9 cellular contexts compared by ENCODE assay signal in genomic region chr12:62210422-62210821, GRCh38. TPM values are rescaled to one million over a fixed set of nuclear protein-coding genes. Genes with fewer than 3 reads are reported as not detected.
DNase-seq lines count a peak whose midpoint lies in the region; ATAC-seq and TF ChIP-seq lines count a peak whose summit lies in the region.
"Had no signal": no experiment of that assay in that cellular context is flagged by ENCODE, and none has a peak within 500 bp of the region (broad histone marks: within the 10 kb centered on the region; RNA-seq: fewer than 3 reads in every experiment).

No MANE protein-coding gene starts in this region.

- H3K9me3 ChIP-seq in right lobe of liver, result no peaks in the 10 kb centered on the region

- peaks cover 3% of the 10 kb centered on the region for H3K9me3 Mint-ChIP-seq in type B pancreatic cell

- H3K4me3 ChIP-seq in brain microvascular endothelial cell (ENCODE audit: low read depth, low read length) (no peak overlapping the region), right lobe of liver (no peak overlapping the region)

- H3K4me1 ChIP-seq in right lobe of liver, result no peaks in the 10 kb centered on the region

- H3K27me3 ChIP-seq in brain microvascular endothelial cell (replicated peaks) (no peaks in the 10 kb centered on the region), right lobe of liver (no peaks in the 10 kb centered on the region)

- POLR2A ChIA-PET in RWPE1 (lab: Yijun Ruan, JAX; ENCODE audit: low non-redundant PET), result no interaction called here

- H3K27ac ChIP-seq in RWPE1, result no peak overlapping the region
- no peak overlapping the region for H3K27ac ChIP-seq in brain microvascular endothelial cell
- H3K27ac ChIP-seq in right lobe of liver, result no peak overlapping the region

- H3K36me3 ChIP-seq in brain microvascular endothelial cell (replicated peaks) (no peaks in the 10 kb centered on the region), right lobe of liver (no peaks in the 10 kb centered on the region)

- H3K4me3 Mint-ChIP-seq in type B pancreatic cell, result no peak overlapping the region
- H3K4me3 Mint-ChIP-seq: T-helper 1 cell treated with Interleukin-12 subunit alpha and Interleukin-12 subunit beta and Interleukin-4 antibody, amounts not matched to agents 30 μg/mL and 1 μg/mL, for 36 hours had no signal

- peaks cover 4% of the 10 kb centered on the region for H3K27me3 Mint-ChIP-seq in type B pancreatic cell

- CTCF ChIA-PET in RWPE1 (lab: Yijun Ruan, JAX), result interaction anchor here (0.6 to 1.9 kb wide), 12 partner anchors 8 to 1065 kb away, joined by 3 to 7 read pairs (median 3); partner anchors contain the start of gene USP15

- no peaks in the 10 kb centered on the region for H3K36me3 Mint-ChIP-seq in type B pancreatic cell

- DNase-seq in CD1c-positive myeloid dendritic cell (ENCODE audit: extremely low spot score) (peak; percentile 60), RWPE1 (ENCODE audit: low spot score) (peak; percentile 27), brain microvascular endothelial cell (peak; percentile 61), right lobe of liver (peak in 2 of 3 donors; percentile 27 to 49), type B pancreatic cell (ENCODE audit: extremely low spot score, unreplicated experiment) (no peak), pons (ENCODE audit: low spot score) (no peak)

- peak; percentile 73 for ATAC-seq in GM18519 (IDR thresholded peaks at IDR 0.05; ENCODE audit: low FRiP score, unreplicated experiment)
- ATAC-seq in HG03135 (IDR thresholded peaks at IDR 0.05; ENCODE audit: unreplicated experiment), result peak; percentile 89
- ATAC-seq in right lobe of liver, result peak; percentile 66 to 77 (median 69)

- intact Hi-C loops in right lobe of liver (cut with DNase I), result no loop called here

- in situ Hi-C loops in brain microvascular endothelial cell (cut with HindIII; ENCODE audit: low pct_ligation_motif_present, low sequenced_read_pairs), result no loop called here

- peaks cover 18% of the 10 kb centered on the region for H3K4me1 Mint-ChIP-seq in type B pancreatic cell (ENCODE audit: unreplicated experiment)

- 22% methylated on average over 7 of the region's 7 CpGs for WGBS in right lobe of liver (ENCODE audit: insufficient coverage, low coverage, low lambda C conversion rate, missing lambda C conversion rate)

- H3K27ac Mint-ChIP-seq in type B pancreatic cell, result no peak overlapping the region
- H3K27ac Mint-ChIP-seq: T-helper 1 cell treated with Interleukin-12 subunit alpha and Interleukin-12 subunit beta and Interleukin-4 antibody, amounts not matched to agents 30 μg/mL and 1 μg/mL, for 36 hours had no signal

- TF ChIP-seq POLR2A in right lobe of liver (IDR thresholded peaks at IDR 0.05), result no peak

- peak; percentile 91 for TF ChIP-seq CTCF in RWPE1 (conservative IDR thresholded peaks at IDR 0.05; ENCODE audit: low read depth)
- peak; percentile 88 for TF ChIP-seq CTCF in brain microvascular endothelial cell (IDR thresholded peaks at IDR 0.05; ENCODE audit: low read depth, low read length, missing control alignments)
- peak; percentile 57 to 84 (median 80) for TF ChIP-seq CTCF in right lobe of liver (IDR thresholded peaks at IDR 0.05)
- peak; percentile 87 for TF ChIP-seq CTCF in type B pancreatic cell (conservative IDR thresholded peaks at IDR 0.05)

RNA-seq across cellular contexts. Expression of gene USP15, which starts 49.8 kb away (rescaled TPM):
- total RNA-seq in right lobe of liver (10 to 100 TPM; 32.4 to 60.5 (median 37.9) TPM), type B pancreatic cell (ENCODE audit: low replicate concordance) (43.2 and 47.5 TPM in 2 replicates)

Comparison
In these comparisons a context has a peak if more than half of its experiments do, and no peak if none do; other contexts are left out.
1. DNase-seq: peak in CD1c-positive myeloid dendritic cell (single experiment), RWPE1 (single experiment), brain microvascular endothelial cell (single experiment) and right lobe of liver (2 of 3); none in type B pancreatic cell (single experiment) and pons (single experiment).
2. Peak in every context shown above with its lines, with median percentiles within 50 percentile points of each other: ATAC-seq and CTCF ChIP-seq.